In the genomic region with DNA sequence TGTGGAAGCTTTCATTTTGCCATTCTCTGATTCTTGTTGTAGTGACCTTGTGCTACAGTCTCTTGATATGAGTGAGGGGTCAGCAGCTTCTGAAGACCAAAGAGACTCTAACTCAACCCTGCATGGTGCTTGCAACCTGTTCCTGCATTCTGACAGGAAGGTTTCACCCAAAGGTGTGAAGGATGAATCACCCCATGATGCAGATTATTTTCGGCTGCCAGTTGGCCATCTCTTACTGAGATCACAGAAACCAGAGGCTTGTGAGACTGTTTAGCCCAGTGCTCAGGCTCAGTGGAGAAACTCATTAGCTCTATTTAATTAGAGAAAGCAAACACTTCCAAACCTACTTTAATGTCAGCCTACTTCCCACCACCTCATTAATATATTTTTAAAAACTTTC, we compare ENCODE assay signal across 15 cellular contexts. TPM values are rescaled to one million over a fixed set of nuclear protein-coding genes. Genes with fewer than 3 reads are reported as not detected.
A peak's percentile ranks its signal among the peaks of the same experiment; 100 is the strongest.
DNase-seq lines count a peak whose midpoint lies in the region; ATAC-seq and TF ChIP-seq lines count a peak whose summit lies in the region.
"Had no signal": no experiment of that assay in that cellular context is flagged by ENCODE, and none has a peak within 500 bp of the region (broad histone marks: within the 10 kb centered on the region; RNA-seq: fewer than 3 reads in every experiment).

No MANE protein-coding gene starts in this region.

- H3K36me3 ChIP-seq in psoas muscle (ENCODE audit: insufficient read depth in 1 of 2, low read depth in 1 of 2) = peaks cover 0 to 35% of the 10 kb centered on the region in 2 donors
- H3K36me3 ChIP-seq in right lobe of liver = peaks cover 0 to 31% (median 5%) of the 10 kb centered on the region in 4 donors
- H3K36me3 ChIP-seq in gastroesophageal sphincter = no peaks in the 10 kb centered on the region
- no peaks in the 10 kb centered on the region for H3K36me3 ChIP-seq in spleen
- H3K36me3 ChIP-seq: transverse colon had no signal

- peak; percentile 38 to 51 for DNase-seq in activated T-cell treated with anti-CD3 and anti-CD28 coated beads, Interleukin-2, amount 50 U/mL, for 72 hours
- no peak for DNase-seq in activated T-cell treated with anti-CD3 and anti-CD28 coated beads, Interleukin-2, amount 50 U/mL, for 1 hour
- peak; percentile 8 for DNase-seq in activated naive CD8-positive, alpha-beta T cell treated with anti-CD3 and anti-CD28 coated beads, Interleukin-2, amount 50 U/mL, for 24 hours
- DNase-seq in psoas muscle (no peak), right lobe of liver (no peak), spleen (no peak)
- DNase-seq: cortex of kidney, left cardiac atrium, NCI-H1092 treated with DMSO at 0.1 percent for 48 hours, NCI-H2171 treated with DMSO at 0.1 percent for 48 hours, posterior cingulate gyrus, SHP77, transverse colon had no signal

- H3K4me1 ChIP-seq in psoas muscle (peaks cover 24% of the 10 kb centered on the region), right lobe of liver (no peaks in the 10 kb centered on the region), gastroesophageal sphincter (peaks cover 0 to 1% (median 0%) of the 10 kb centered on the region in 3 donors), spleen (peaks cover 0 to 26% (median under 1%) of the 10 kb centered on the region in 6 donors)

- H3K4me3 ChIP-seq in psoas muscle (no peak overlapping the region), right lobe of liver (no peak overlapping the region), gastroesophageal sphincter (no peak overlapping the region), spleen (no peak overlapping the region)
- H3K4me3 ChIP-seq: transverse colon had no signal

- peak; percentile 91 to 92 for ATAC-seq in activated T-cell treated with anti-CD3 and anti-CD28 coated beads, Interleukin-2, amount 50 U/mL, for 72 hours (replicated peaks in 1 of 2)
- peak; percentile 78 for ATAC-seq in activated naive CD8-positive, alpha-beta T cell treated with anti-CD3 and anti-CD28 coated beads, Interleukin-2, amount 50 U/mL, for 24 hours
- peak; percentile 43 to 64 (median 56) for ATAC-seq in psoas muscle
- ATAC-seq in right lobe of liver = no peak
- no peak for ATAC-seq in gastroesophageal sphincter

- H3K4me3 Mint-ChIP-seq in activated T-cell treated with anti-CD3 and anti-CD28 coated beads, Interleukin-2, amount 50 U/mL, for 72 hours = no peak overlapping the region
- no peak overlapping the region for H3K4me3 Mint-ChIP-seq in T-helper 1 cell treated with Interleukin-12 subunit alpha and Interleukin-12 subunit beta and Interleukin-4 antibody, amounts not matched to agents 30 μg/mL and 1 μg/mL, for 36 hours
- H3K4me3 Mint-ChIP-seq in activated naive CD8-positive, alpha-beta T cell treated with anti-CD3 and anti-CD28 coated beads, Interleukin-2, amount 50 U/mL, for 24 hours = no peak overlapping the region

- no peaks in the 10 kb centered on the region for H3K9me3 ChIP-seq in psoas muscle
- H3K9me3 ChIP-seq in right lobe of liver = no peaks in the 10 kb centered on the region
- H3K9me3 ChIP-seq in gastroesophageal sphincter = no peaks in the 10 kb centered on the region
- no peaks in the 10 kb centered on the region for H3K9me3 ChIP-seq in spleen
- H3K9me3 ChIP-seq: transverse colon had no signal

- H3K27ac Mint-ChIP-seq in activated T-cell treated with anti-CD3 and anti-CD28 coated beads, Interleukin-2, amount 50 U/mL, for 72 hours = no peak overlapping the region
- H3K27ac Mint-ChIP-seq in T-helper 1 cell treated with Interleukin-12 subunit alpha and Interleukin-12 subunit beta and Interleukin-4 antibody, amounts not matched to agents 30 μg/mL and 1 μg/mL, for 36 hours = peak overlapping the region; percentile 41
- no peak overlapping the region for H3K27ac Mint-ChIP-seq in activated naive CD8-positive, alpha-beta T cell treated with anti-CD3 and anti-CD28 coated beads, Interleukin-2, amount 50 U/mL, for 24 hours

- no peak for TF ChIP-seq POLR2A in right lobe of liver (IDR thresholded peaks at IDR 0.05)
- TF ChIP-seq POLR2A in gastroesophageal sphincter (IDR thresholded peaks at IDR 0.05) = no peak
- no peak for TF ChIP-seq POLR2A in spleen (IDR thresholded peaks at IDR 0.05)

- no peaks in the 10 kb centered on the region for H3K27me3 ChIP-seq in psoas muscle (ENCODE audit: insufficient read depth in 3 of 3, low read length in 2 of 3)
- no peaks in the 10 kb centered on the region for H3K27me3 ChIP-seq in right lobe of liver
- no peaks in the 10 kb centered on the region for H3K27me3 ChIP-seq in gastroesophageal sphincter
- peaks cover 0 to 5% (median 0%) of the 10 kb centered on the region in 7 donors for H3K27me3 ChIP-seq in spleen (replicated peaks in 1 of 7)
- H3K27me3 ChIP-seq: transverse colon had no signal

- H3K9me3 Mint-ChIP-seq in activated T-cell treated with anti-CD3 and anti-CD28 coated beads, Interleukin-2, amount 50 U/mL, for 72 hours = no peaks in the 10 kb centered on the region
- H3K9me3 Mint-ChIP-seq in T-helper 1 cell treated with Interleukin-12 subunit alpha and Interleukin-12 subunit beta and Interleukin-4 antibody, amounts not matched to agents 30 μg/mL and 1 μg/mL, for 36 hours = no peaks in the 10 kb centered on the region
- no peaks in the 10 kb centered on the region for H3K9me3 Mint-ChIP-seq in activated naive CD8-positive, alpha-beta T cell treated with anti-CD3 and anti-CD28 coated beads, Interleukin-2, amount 50 U/mL, for 24 hours

- peaks cover 43% of the 10 kb centered on the region for H3K27me3 Mint-ChIP-seq in activated T-cell treated with anti-CD3 and anti-CD28 coated beads, Interleukin-2, amount 50 U/mL, for 72 hours (ENCODE audit: low read depth)
- peaks cover 9% of the 10 kb centered on the region for H3K27me3 Mint-ChIP-seq in T-helper 1 cell treated with Interleukin-12 subunit alpha and Interleukin-12 subunit beta and Interleukin-4 antibody, amounts not matched to agents 30 μg/mL and 1 μg/mL, for 36 hours (ENCODE audit: low read depth)
- H3K27me3 Mint-ChIP-seq in activated naive CD8-positive, alpha-beta T cell treated with anti-CD3 and anti-CD28 coated beads, Interleukin-2, amount 50 U/mL, for 24 hours = no peaks in the 10 kb centered on the region

- H3K27ac ChIP-seq in psoas muscle (peak overlapping the region; percentile 47), right lobe of liver (no peak overlapping the region), gastroesophageal sphincter (no peak overlapping the region), spleen (no peak overlapping the region)
- H3K27ac ChIP-seq: transverse colon had no signal

- TF ChIP-seq CTCF in psoas muscle (IDR thresholded peaks at IDR 0.05) (no peak), right lobe of liver (IDR thresholded peaks at IDR 0.05) (no peak), gastroesophageal sphincter (IDR thresholded peaks at IDR 0.05) (no peak), spleen (IDR thresholded peaks at IDR 0.05 in 8 of 11, conservative IDR thresholded peaks at IDR 0.05 in 3 of 11) (no peak)

- intact Hi-C loops in psoas muscle (cut with DNase I) = loop anchor here in 1 of 2 donors (10.0 kb wide), 2 partner anchors 178 to 1408 kb away; no protein-coding TSS in a partner anchor
- intact Hi-C loops in right lobe of liver (cut with DNase I) = no loop called here
- intact Hi-C loops in spleen (cut with DNase I; ENCODE audit: low total_unique reads) = no loop called here

- no peak for TF ChIP-seq EP300 in gastroesophageal sphincter (IDR thresholded peaks at IDR 0.05)

- 68 to 82% (median 72%) methylated on average over 1 of the region's 1 CpG for WGBS in psoas muscle, 3 donors
- 78% methylated on average over 1 of the region's 1 CpG for WGBS in right lobe of liver (ENCODE audit: insufficient coverage, low coverage, low lambda C conversion rate, missing lambda C conversion rate)
- WGBS in gastroesophageal sphincter (ENCODE audit: low coverage in 1 of 2), 2 donors = 100% methylated on average over 1 of the region's 1 CpG
- 56 to 74% (median 70%) methylated on average over 1 of the region's 1 CpG for WGBS in spleen, 5 donors

- no peaks in the 10 kb centered on the region for H3K36me3 Mint-ChIP-seq in activated T-cell treated with anti-CD3 and anti-CD28 coated beads, Interleukin-2, amount 50 U/mL, for 72 hours (ENCODE audit: insufficient read depth in 2 of 2)
- H3K36me3 Mint-ChIP-seq in T-helper 1 cell treated with Interleukin-12 subunit alpha and Interleukin-12 subunit beta and Interleukin-4 antibody, amounts not matched to agents 30 μg/mL and 1 μg/mL, for 36 hours (ENCODE audit: low read depth) = no peaks in the 10 kb centered on the region
- no peaks in the 10 kb centered on the region for H3K36me3 Mint-ChIP-seq in activated naive CD8-positive, alpha-beta T cell treated with anti-CD3 and anti-CD28 coated beads, Interleukin-2, amount 50 U/mL, for 24 hours (ENCODE audit: low read depth)

- H3K4me1 Mint-ChIP-seq in activated T-cell treated with anti-CD3 and anti-CD28 coated beads, Interleukin-2, amount 50 U/mL, for 72 hours (ENCODE audit: low read depth) = peaks cover 29% of the 10 kb centered on the region
- H3K4me1 Mint-ChIP-seq in T-helper 1 cell treated with Interleukin-12 subunit alpha and Interleukin-12 subunit beta and Interleukin-4 antibody, amounts not matched to agents 30 μg/mL and 1 μg/mL, for 36 hours (ENCODE audit: low read depth) = peaks cover 38% of the 10 kb centered on the region
- H3K4me1 Mint-ChIP-seq in activated naive CD8-positive, alpha-beta T cell treated with anti-CD3 and anti-CD28 coated beads, Interleukin-2, amount 50 U/mL, for 24 hours = peaks cover 24% of the 10 kb centered on the region

RNA-seq across cellular contexts. Expression of a gene that starts 29.2 kb away (rescaled TPM):
- total RNA-seq in activated T-cell treated with anti-CD3 and anti-CD28 coated beads, Interleukin-2, amount 50 U/mL, for 72 hours = 10 to 100 TPM; 24.4 to 25.3 TPM
- total RNA-seq in psoas muscle = 10 to 100 TPM in 3 of 4 donors, 1 to 10 TPM in 1; 6.1 to 24.5 (median 11.9) TPM
- polyA plus RNA-seq in psoas muscle = 1 to 10 TPM in 2 of 3 donors, under 1 TPM in 1; 0.78 to 9.9 (median 1.6) TPM
- 10 to 100 TPM in 4 of 6 experiments, 1 to 10 TPM in 2; 8.0 to 33.6 (median 18.1) TPM for total RNA-seq in right lobe of liver
- total RNA-seq in gastroesophageal sphincter = 1 to 10 TPM; 1.3 to 3.0 (median 2.5) TPM
- total RNA-seq in spleen = 10 to 100 TPM in 1 of 7 donors, 1 to 10 TPM in 6; 2.1 to 11.7 (median 5.3) TPM
- polyA plus RNA-seq in spleen = 1 to 10 TPM in 1 of 3 donors, under 1 TPM in 2; 0.29 to 1.2 (median 0.90) TPM

Comparison
In these comparisons a context has a peak if more than half of its experiments do, and no peak if none do; other contexts are left out.
1. DNase-seq: peak in activated T-cell treated with anti-CD3 and anti-CD28 coated beads, Interleukin-2, amount 50 U/mL, for 72 hours (2 of 2) and activated naive CD8-positive, alpha-beta T cell treated with anti-CD3 and anti-CD28 coated beads, Interleukin-2, amount 50 U/mL, for 24 hours (single experiment); none in activated T-cell treated with anti-CD3 and anti-CD28 coated beads, Interleukin-2, amount 50 U/mL, for 1 hour (single experiment), psoas muscle (0 of 2), right lobe of liver (0 of 3) and spleen (single experiment).
2. ATAC-seq: peak in activated T-cell treated with anti-CD3 and anti-CD28 coated beads, Interleukin-2, amount 50 U/mL, for 72 hours (2 of 2), activated naive CD8-positive, alpha-beta T cell treated with anti-CD3 and anti-CD28 coated beads, Interleukin-2, amount 50 U/mL, for 24 hours (single experiment) and psoas muscle (4 of 4); none in right lobe of liver (0 of 4) and gastroesophageal sphincter (single experiment).